ENCODE assay signal across 3 cellular contexts in genomic region chr16:66373667-66374066, GRCh38.
TF ChIP-seq lines count a peak whose summit lies in the region.

No MANE protein-coding gene starts in this region.

TF ChIP-seq in HepG2, 621 proteins besides CTCF, POLR2A, EP300 and RAD21:
- TF ChIP-seq ZNF629 (CRISPR knock-in tag; conservative IDR thresholded peaks at IDR 0.05) = peak; percentile 72
- TF ChIP-seq ZNF780A (CRISPR knock-in tag; IDR thresholded peaks at IDR 0.05) = no peak
- TF ChIP-seq TFDP1 (CRISPR knock-in tag; IDR thresholded peaks at IDR 0.05; ENCODE audit: borderline replicate concordance) = no peak
- no peak for TF ChIP-seq ZBTB46 (CRISPR knock-in tag; IDR thresholded peaks at IDR 0.05; ENCODE audit: borderline replicate concordance)
- TF ChIP-seq ZNF282 (IDR thresholded peaks at IDR 0.05; ENCODE audit: partially characterized antibody) = no peak

TF ChIP-seq in K562, 482 proteins besides CTCF, POLR2A, EP300 and RAD21:
- TF ChIP-seq KDM1A (IDR thresholded peaks at IDR 0.05) (0 out of 4 replicates have a peak, but pooled peaks of 1 of the 2 experiments have one; percentile 18), ZNF785 (CRISPR knock-in tag; IDR thresholded peaks at IDR 0.05) (no peak), BCOR (IDR thresholded peaks at IDR 0.05) (peak; percentile 80), RBM25 (IDR thresholded peaks at IDR 0.05; ENCODE audit: low read depth, low read length, severe bottlenecking) (peak; percentile 79), MCM2 (IDR thresholded peaks at IDR 0.05; ENCODE audit: low read depth) (no peak), ADNP (tag; IDR thresholded peaks at IDR 0.05) (peak; percentile 56; the same call in 1 of the 2 replicates), SPI1 (IDR thresholded peaks at IDR 0.05; ENCODE audit: borderline replicate concordance, low read depth, low read length) (no peak), SAFB2 (IDR thresholded peaks at IDR 0.05; ENCODE audit: borderline replicate concordance, low read depth, low read length, severe bottlenecking) (no peak), CREB3 (tag; conservative IDR thresholded peaks at IDR 0.05; ENCODE audit: low read depth) (no peak), TSC22D4 (tag; IDR thresholded peaks at IDR 0.05) (no peak)

TF ChIP-seq in endothelial cell of umbilical vein, 7 proteins besides CTCF, POLR2A, EP300 and RAD21:
- TF ChIP-seq MYC (IDR thresholded peaks at IDR 0.05; ENCODE audit: low read depth, low read length) = no peak
